1 cellular context compared by ENCODE assay signal in the genomic region with DNA sequence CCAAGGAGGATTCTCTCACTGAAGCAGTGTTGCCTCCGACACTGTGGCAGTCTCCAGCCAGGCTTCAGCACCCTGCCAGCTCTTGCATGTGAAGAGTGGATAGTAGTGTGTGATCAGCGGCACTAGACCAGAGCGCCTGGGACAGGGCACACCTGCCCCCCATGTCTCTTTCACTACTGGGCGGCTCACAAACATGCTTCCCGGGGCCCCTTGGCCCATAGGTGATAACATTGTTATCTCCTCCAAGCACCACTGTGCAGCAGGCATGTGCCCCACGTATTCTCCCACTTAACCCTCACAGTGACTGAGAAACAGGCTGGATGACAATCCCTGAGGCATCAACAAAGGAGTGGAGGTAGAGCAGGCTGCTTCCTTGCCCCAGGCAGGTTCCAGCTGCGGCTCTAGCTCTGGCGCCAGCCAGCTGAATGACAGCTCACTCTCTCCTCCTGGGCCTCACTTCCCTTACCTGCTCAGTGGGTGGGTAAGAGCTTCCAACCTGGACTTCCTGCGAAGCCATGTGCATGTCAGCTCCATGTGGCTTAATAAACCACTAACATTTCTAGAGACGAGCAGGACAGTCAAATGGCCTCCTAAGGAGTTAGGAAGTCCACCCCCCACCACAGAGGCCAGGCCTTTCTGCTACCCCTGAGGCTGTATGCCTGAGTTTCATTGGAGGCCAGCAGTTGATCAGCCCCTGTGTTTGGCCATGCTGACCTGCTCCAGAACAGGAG.
TF ChIP-seq lines count a peak whose summit lies in the region.

No MANE protein-coding gene starts in this region.

TF ChIP-seq in K562, 482 proteins besides CTCF, POLR2A, EP300 and RAD21 (continued from another document and continues in another):
- TF ChIP-seq, protein P1, sequence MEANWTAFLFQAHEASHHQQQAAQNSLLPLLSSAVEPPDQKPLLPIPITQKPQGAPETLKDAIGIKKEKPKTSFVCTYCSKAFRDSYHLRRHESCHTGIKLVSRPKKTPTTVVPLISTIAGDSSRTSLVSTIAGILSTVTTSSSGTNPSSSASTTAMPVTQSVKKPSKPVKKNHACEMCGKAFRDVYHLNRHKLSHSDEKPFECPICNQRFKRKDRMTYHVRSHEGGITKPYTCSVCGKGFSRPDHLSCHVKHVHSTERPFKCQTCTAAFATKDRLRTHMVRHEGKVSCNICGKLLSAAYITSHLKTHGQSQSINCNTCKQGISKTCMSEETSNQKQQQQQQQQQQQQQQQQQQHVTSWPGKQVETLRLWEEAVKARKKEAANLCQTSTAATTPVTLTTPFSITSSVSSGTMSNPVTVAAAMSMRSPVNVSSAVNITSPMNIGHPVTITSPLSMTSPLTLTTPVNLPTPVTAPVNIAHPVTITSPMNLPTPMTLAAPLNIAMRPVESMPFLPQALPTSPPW (CRISPR knock-in tag; IDR thresholded peaks at IDR 0.05), result 0 out of 2 replicates have a peak, but pooled peaks have one; percentile 11
- TF ChIP-seq, protein P2, sequence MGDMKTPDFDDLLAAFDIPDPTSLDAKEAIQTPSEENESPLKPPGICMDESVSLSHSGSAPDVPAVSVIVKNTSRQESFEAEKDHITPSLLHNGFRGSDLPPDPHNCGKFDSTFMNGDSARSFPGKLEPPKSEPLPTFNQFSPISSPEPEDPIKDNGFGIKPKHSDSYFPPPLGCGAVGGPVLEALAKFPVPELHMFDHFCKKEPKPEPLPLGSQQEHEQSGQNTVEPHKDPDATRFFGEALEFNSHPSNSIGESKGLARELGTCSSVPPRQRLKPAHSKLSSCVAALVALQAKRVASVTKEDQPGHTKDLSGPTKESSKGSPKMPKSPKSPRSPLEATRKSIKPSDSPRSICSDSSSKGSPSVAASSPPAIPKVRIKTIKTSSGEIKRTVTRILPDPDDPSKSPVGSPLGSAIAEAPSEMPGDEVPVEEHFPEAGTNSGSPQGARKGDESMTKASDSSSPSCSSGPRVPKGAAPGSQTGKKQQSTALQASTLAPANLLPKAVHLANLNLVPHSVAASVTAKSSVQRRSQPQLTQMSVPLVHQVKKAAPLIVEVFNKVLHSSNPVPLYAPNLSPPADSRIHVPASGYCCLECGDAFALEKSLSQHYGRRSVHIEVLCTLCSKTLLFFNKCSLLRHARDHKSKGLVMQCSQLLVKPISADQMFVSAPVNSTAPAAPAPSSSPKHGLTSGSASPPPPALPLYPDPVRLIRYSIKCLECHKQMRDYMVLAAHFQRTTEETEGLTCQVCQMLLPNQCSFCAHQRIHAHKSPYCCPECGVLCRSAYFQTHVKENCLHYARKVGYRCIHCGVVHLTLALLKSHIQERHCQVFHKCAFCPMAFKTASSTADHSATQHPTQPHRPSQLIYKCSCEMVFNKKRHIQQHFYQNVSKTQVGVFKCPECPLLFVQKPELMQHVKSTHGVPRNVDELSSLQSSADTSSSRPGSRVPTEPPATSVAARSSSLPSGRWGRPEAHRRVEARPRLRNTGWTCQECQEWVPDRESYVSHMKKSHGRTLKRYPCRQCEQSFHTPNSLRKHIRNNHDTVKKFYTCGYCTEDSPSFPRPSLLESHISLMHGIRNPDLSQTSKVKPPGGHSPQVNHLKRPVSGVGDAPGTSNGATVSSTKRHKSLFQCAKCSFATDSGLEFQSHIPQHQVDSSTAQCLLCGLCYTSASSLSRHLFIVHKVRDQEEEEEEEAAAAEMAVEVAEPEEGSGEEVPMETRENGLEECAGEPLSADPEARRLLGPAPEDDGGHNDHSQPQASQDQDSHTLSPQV (IDR thresholded peaks at IDR 0.05), result peak; percentile 74
- TF ChIP-seq MNT (conservative IDR thresholded peaks at IDR 0.05) (peak in 1 of 2 experiments; percentile 23; a peak in 1 of 4 replicates), IRF9 (tag; IDR thresholded peaks at IDR 0.05) (no peak), ZBTB11 (CRISPR knock-in tag; IDR thresholded peaks at IDR 0.05) (0 out of 6 replicates have a peak, but pooled peaks of 1 of the 3 experiments have one; percentile 40), IFI16 (CRISPR knock-in tag; IDR thresholded peaks at IDR 0.05) (no peak), HNRNPK (IDR thresholded peaks at IDR 0.05; ENCODE audit: low read depth, low read length, poor library complexity, severe bottlenecking) (no peak), PCBP1 (IDR thresholded peaks at IDR 0.05; ENCODE audit: low read depth, low read length, poor library complexity, severe bottlenecking) (no peak), PKNOX1 (IDR thresholded peaks at IDR 0.05) (0 out of 2 replicates have a peak, but pooled peaks have one; percentile 27), ZNF778 (CRISPR knock-in tag; IDR thresholded peaks at IDR 0.05) (no peak), THAP7 (CRISPR knock-in tag; IDR thresholded peaks at IDR 0.05) (no peak), MYNN (IDR thresholded peaks at IDR 0.05) (0 out of 2 replicates have a peak, but pooled peaks have one; percentile 39), MYNN (CRISPR knock-in tag; IDR thresholded peaks at IDR 0.05) (no peak), CXXC5 (CRISPR knock-in tag; IDR thresholded peaks at IDR 0.05) (peak; percentile 55), TAL1 (IDR thresholded peaks at IDR 0.05) (peak; percentile 40; the same call in 1 of the 2 replicates), JUN (IDR thresholded peaks at IDR 0.05; ENCODE audit: borderline replicate concordance, low read depth, low read length) (no peak), JUN (CRISPR knock-in tag; IDR thresholded peaks at IDR 0.05; ENCODE audit: borderline replicate concordance) (no peak), ZNF586 (CRISPR knock-in tag; conservative IDR thresholded peaks at IDR 0.05) (no peak), CBFA2T2 (conservative IDR thresholded peaks at IDR 0.05) (peak; percentile 63), ATF2 (CRISPR knock-in tag; IDR thresholded peaks at IDR 0.05) (no peak), SRSF3 (IDR thresholded peaks at IDR 0.05; ENCODE audit: insufficient read depth, low read length) (no peak), PREB (CRISPR knock-in tag; IDR thresholded peaks at IDR 0.05) (no peak), E2F4 (CRISPR knock-in tag; IDR thresholded peaks at IDR 0.05; ENCODE audit: low read depth) (no peak), NR4A1 (CRISPR knock-in tag; IDR thresholded peaks at IDR 0.05) (no peak), NR4A1 (tag; IDR thresholded peaks at IDR 0.05) (0 out of 2 replicates have a peak, but pooled peaks have one; percentile 26), SNIP1 (IDR thresholded peaks at IDR 0.05; ENCODE audit: low read depth) (no peak), SP2 (IDR thresholded peaks at IDR 0.05; ENCODE audit: extremely low read depth, low read depth, low read length, poor library complexity, severe bottlenecking) (no peak)
- TF ChIP-seq, protein P3, sequence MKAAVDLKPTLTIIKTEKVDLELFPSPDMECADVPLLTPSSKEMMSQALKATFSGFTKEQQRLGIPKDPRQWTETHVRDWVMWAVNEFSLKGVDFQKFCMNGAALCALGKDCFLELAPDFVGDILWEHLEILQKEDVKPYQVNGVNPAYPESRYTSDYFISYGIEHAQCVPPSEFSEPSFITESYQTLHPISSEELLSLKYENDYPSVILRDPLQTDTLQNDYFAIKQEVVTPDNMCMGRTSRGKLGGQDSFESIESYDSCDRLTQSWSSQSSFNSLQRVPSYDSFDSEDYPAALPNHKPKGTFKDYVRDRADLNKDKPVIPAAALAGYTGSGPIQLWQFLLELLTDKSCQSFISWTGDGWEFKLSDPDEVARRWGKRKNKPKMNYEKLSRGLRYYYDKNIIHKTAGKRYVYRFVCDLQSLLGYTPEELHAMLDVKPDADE (conservative IDR thresholded peaks at IDR 0.05; ENCODE audit: control insufficient read depth, low read depth, low read length), result no peak
- TF ChIP-seq, protein P4, sequence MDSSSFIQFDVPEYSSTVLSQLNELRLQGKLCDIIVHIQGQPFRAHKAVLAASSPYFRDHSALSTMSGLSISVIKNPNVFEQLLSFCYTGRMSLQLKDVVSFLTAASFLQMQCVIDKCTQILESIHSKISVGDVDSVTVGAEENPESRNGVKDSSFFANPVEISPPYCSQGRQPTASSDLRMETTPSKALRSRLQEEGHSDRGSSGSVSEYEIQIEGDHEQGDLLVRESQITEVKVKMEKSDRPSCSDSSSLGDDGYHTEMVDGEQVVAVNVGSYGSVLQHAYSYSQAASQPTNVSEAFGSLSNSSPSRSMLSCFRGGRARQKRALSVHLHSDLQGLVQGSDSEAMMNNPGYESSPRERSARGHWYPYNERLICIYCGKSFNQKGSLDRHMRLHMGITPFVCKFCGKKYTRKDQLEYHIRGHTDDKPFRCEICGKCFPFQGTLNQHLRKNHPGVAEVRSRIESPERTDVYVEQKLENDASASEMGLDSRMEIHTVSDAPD (CRISPR knock-in tag; IDR thresholded peaks at IDR 0.05), result no peak
